In the genomic region with DNA sequence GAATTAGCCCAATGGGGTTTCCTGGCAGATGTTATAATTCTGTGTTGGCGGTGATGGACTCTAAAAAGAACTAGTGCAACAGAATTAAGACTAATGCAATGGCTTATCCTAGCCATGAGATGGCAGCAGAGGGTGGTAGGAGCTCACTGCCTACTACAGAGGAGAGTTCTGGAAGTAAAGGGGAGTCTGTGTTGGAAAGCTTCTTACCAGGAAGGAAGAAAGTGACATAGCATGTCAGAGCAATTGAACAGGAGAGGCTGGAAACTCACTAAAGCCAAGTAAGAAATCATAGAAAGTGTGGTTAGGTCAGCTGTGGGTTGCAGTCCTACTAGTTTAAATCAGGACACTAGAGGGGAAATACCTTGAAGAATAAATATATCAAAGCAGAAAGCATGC, we compare ENCODE assay signal across 9 cellular contexts. TPM values are rescaled to one million over a fixed set of nuclear protein-coding genes. Genes with fewer than 3 reads are reported as not detected.
DNase-seq lines count a peak whose midpoint lies in the region; ATAC-seq and TF ChIP-seq lines count a peak whose summit lies in the region.
"Had no signal": no experiment of that assay in that cellular context is flagged by ENCODE, and none has a peak within 500 bp of the region (broad histone marks: within the 10 kb centered on the region; RNA-seq: fewer than 3 reads in every experiment).

No MANE protein-coding gene starts in this region.

- no peaks in the 10 kb centered on the region for H3K9me3 Mint-ChIP-seq in activated CD4-positive, alpha-beta T cell treated with anti-CD3 and anti-CD28 coated beads, Interleukin-2, amount 10 ng/mL, durations not matched to agents 24 days and 14 days

- DNase-seq in activated CD4-positive, alpha-beta T cell treated with anti-CD3 and anti-CD28 coated beads, Interleukin-2, amount 10 ng/mL, durations not matched to agents 24 days and 14 days, result peak; percentile 65
- no peak for DNase-seq in activated CD4-positive, alpha-beta T cell treated with anti-CD3 and anti-CD28 coated beads for 1 hour
- DNase-seq in OCI-LY7 (ENCODE audit: low spot score), result peak; percentile 28
- DNase-seq in choroid plexus epithelial cell (ENCODE audit: low read depth), result peak; percentile 56
- peak; percentile 75 for DNase-seq in left kidney (ENCODE audit: low read depth, low spot score)
- no peak for DNase-seq in aorta

- H3K4me1 ChIP-seq in OCI-LY7 (ENCODE audit: insufficient read depth, low read length, poor library complexity, severe bottlenecking) (no peaks in the 10 kb centered on the region), aorta (ENCODE audit: control insufficient read depth in 1 of 2, insufficient read depth in 2 of 2, low read length in 2 of 2) (no peaks in the 10 kb centered on the region)

- H3K9me3 ChIP-seq in OCI-LY7 (ENCODE audit: low read length) (no peaks in the 10 kb centered on the region), aorta (ENCODE audit: control insufficient read depth, low read length) (no peaks in the 10 kb centered on the region)

- intact Hi-C loops in activated CD4-positive, alpha-beta T cell treated with anti-CD3 and anti-CD28 coated beads, Interleukin-2, amount 10 ng/mL, durations not matched to agents 24 days and 14 days (cut with micrococcal nuclease), result loop anchor here (5.0 kb wide), 1 partner anchor 773 kb away; no protein-coding TSS in a partner anchor
- intact Hi-C loops in OCI-LY7 (cut with micrococcal nuclease; ENCODE audit: unreplicated experiment), result no loop called here
- intact Hi-C loops in aorta (cut with DNase I), result loop anchor here in 1 of 2 donors (10.0 kb wide), 1 partner anchor 765 kb away; no protein-coding TSS in a partner anchor

- POLR2A ChIA-PET in OCI-LY7 (lab: Charles Lee), result no interaction called here

- no peaks in the 10 kb centered on the region for H4K20me1 ChIP-seq in OCI-LY7 (ENCODE audit: insufficient read depth, low read length)

- CTCF ChIA-PET in OCI-LY7 (lab: Charles Lee; ENCODE audit: unreplicated experiment), result no interaction called here

- H3K4me3 ChIP-seq in OCI-LY7 (ENCODE audit: low read depth, low read length, poor library complexity, severe bottlenecking), result no peak overlapping the region
- H3K4me3 ChIP-seq in choroid plexus epithelial cell (ENCODE audit: low read depth, low read length), result no peak overlapping the region
- no peak overlapping the region for H3K4me3 ChIP-seq in aorta (ENCODE audit: low read length in 2 of 2)

- H3K27me3 ChIP-seq in aorta (ENCODE audit: control insufficient read depth in 1 of 2, insufficient read depth in 2 of 2, low read length in 1 of 2), result no peaks in the 10 kb centered on the region

- no peak overlapping the region for H2AFZ ChIP-seq in OCI-LY7 (ENCODE audit: low read length)

- peak; percentile 88 for ATAC-seq in GM21390 (IDR thresholded peaks at IDR 0.05; ENCODE audit: unreplicated experiment)
- ATAC-seq in HG03469 (IDR thresholded peaks at IDR 0.05; ENCODE audit: unreplicated experiment), result peak; percentile 67
- ATAC-seq in aorta (ENCODE audit: low FRiP score), result peak; percentile 66

- H3K27ac ChIP-seq in OCI-LY7 (ENCODE audit: low read depth, low read length, poor library complexity, severe bottlenecking) (no peak overlapping the region), aorta (ENCODE audit: low read depth in 1 of 2, low read length in 2 of 2) (no peak overlapping the region)

- TF ChIP-seq CTCF in OCI-LY7 (conservative IDR thresholded peaks at IDR 0.05; ENCODE audit: low read length) (peak; percentile 73), choroid plexus epithelial cell (conservative IDR thresholded peaks at IDR 0.05; ENCODE audit: low read depth, low read length) (peak; percentile 74)

- H3K4me1 Mint-ChIP-seq in activated CD4-positive, alpha-beta T cell treated with anti-CD3 and anti-CD28 coated beads, Interleukin-2, amount 10 ng/mL, durations not matched to agents 24 days and 14 days, result peaks cover 3% of the 10 kb centered on the region

- no peaks in the 10 kb centered on the region for H3K27me3 Mint-ChIP-seq in activated CD4-positive, alpha-beta T cell treated with anti-CD3 and anti-CD28 coated beads, Interleukin-2, amount 10 ng/mL, durations not matched to agents 24 days and 14 days

- 13 to 26% methylated on average over 1 of the region's 1 CpG for WGBS in aorta, 2 donors

- no peaks in the 10 kb centered on the region for H3K79me2 ChIP-seq in OCI-LY7 (ENCODE audit: insufficient read depth, low read depth, low read length)

- H3K36me3 Mint-ChIP-seq in activated CD4-positive, alpha-beta T cell treated with anti-CD3 and anti-CD28 coated beads, Interleukin-2, amount 10 ng/mL, durations not matched to agents 24 days and 14 days (ENCODE audit: low read depth), result no peaks in the 10 kb centered on the region

- H3K4me2 ChIP-seq in OCI-LY7 (ENCODE audit: low read length), result no peak overlapping the region

- H3K27ac Mint-ChIP-seq in activated CD4-positive, alpha-beta T cell treated with anti-CD3 and anti-CD28 coated beads, Interleukin-2, amount 10 ng/mL, durations not matched to agents 24 days and 14 days, result no peak overlapping the region

- H3K9me2 ChIP-seq in OCI-LY7 (ENCODE audit: insufficient read depth, low read length), result no peaks in the 10 kb centered on the region

- H3K4me3 Mint-ChIP-seq in activated CD4-positive, alpha-beta T cell treated with anti-CD3 and anti-CD28 coated beads, Interleukin-2, amount 10 ng/mL, durations not matched to agents 24 days and 14 days, result no peak overlapping the region

- H3K36me3 ChIP-seq in OCI-LY7 (ENCODE audit: insufficient read depth, low read length) (no peaks in the 10 kb centered on the region), aorta (ENCODE audit: control insufficient read depth in 1 of 2, insufficient read depth in 2 of 2, low read length in 1 of 2) (no peaks in the 10 kb centered on the region)

- BruUV-seq in OCI-LY7 (replicated peaks; lab: Mats Ljungman, UMichigan), result no TSS peak

RNA-seq across cellular contexts. Expression of a gene that starts 6.3 kb away (rescaled TPM):
- total RNA-seq in activated CD4-positive, alpha-beta T cell treated with anti-CD3 and anti-CD28 coated beads, Interleukin-2, amount 10 ng/mL, durations not matched to agents 24 days and 14 days, result not detected in 2 replicates
- total RNA-seq in OCI-LY7 (2014; rRNA removed; shearing (Covaris generic)), result not detected in 2 replicates
- total RNA-seq in OCI-LY7 (2022) (not detected in 2 replicates), aorta (not detected)
- polyA plus RNA-seq in aorta, result not detected
- polyA plus RNA-seq: esophagus had no signal

Comparison
In these comparisons a context has a peak if more than half of its experiments do, and no peak if none do; other contexts are left out.
1. DNase-seq: peak in activated CD4-positive, alpha-beta T cell treated with anti-CD3 and anti-CD28 coated beads, Interleukin-2, amount 10 ng/mL, durations not matched to agents 24 days and 14 days (single experiment), OCI-LY7 (single experiment), choroid plexus epithelial cell (single experiment) and left kidney (single experiment); none in activated CD4-positive, alpha-beta T cell treated with anti-CD3 and anti-CD28 coated beads for 1 hour (single experiment) and aorta (0 of 2).
2. Peak in every context shown above with its lines, with median percentiles within 50 percentile points of each other: ATAC-seq.